8 cellular contexts compared by ENCODE assay signal in the genomic region with DNA sequence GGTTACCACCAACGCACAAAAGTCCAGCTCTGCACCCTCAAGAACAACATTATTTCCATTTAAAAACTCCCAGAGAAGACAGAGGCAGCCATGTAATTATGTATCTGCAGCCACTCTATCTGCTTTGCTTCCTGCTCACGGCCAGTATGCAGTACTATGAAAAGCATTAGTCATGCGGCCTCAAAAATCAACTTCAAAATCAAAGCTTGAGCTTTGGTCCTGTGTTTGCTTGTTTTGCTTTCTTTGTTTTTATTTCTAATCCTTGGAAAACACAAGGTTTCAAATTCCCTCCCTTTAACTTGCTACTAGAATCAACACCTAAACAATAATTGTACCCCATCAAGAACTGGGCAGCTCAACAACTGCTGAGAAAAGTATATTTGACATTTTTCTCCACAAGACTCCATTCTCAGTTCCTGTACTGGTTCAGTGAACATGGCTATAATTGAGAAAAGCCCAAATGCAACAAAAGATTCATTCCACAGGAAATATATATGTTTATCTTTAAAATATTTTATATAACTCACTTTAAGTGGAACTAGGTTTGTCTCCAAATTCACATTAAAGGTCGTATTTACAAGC. TPM values are rescaled to one million over a fixed set of nuclear protein-coding genes. Genes with fewer than 3 reads are reported as not detected.
A peak's percentile ranks its signal among the peaks of the same experiment; 100 is the strongest.
DNase-seq lines count a peak whose midpoint lies in the region; ATAC-seq and TF ChIP-seq lines count a peak whose summit lies in the region.

No MANE protein-coding gene starts in this region.

- H3K27ac Mint-ChIP-seq in brain, result peak overlapping the region; percentile 25 to 85 (median 59)
- H3K27ac Mint-ChIP-seq in activated CD4-positive, alpha-beta T cell treated with anti-CD3 and anti-CD28 coated beads for 36 hours, result no peak overlapping the region

- POLR2A ChIA-PET in activated CD4-positive, alpha-beta T cell treated with anti-CD3 and anti-CD28 coated beads for 36 hours (lab: Charles Lee), result no interaction called here

- no peaks in the 10 kb centered on the region for H3K36me3 Mint-ChIP-seq in brain
- peaks cover 2% of the 10 kb centered on the region for H3K36me3 Mint-ChIP-seq in activated CD4-positive, alpha-beta T cell treated with anti-CD3 and anti-CD28 coated beads for 36 hours (ENCODE audit: low read depth)

- intact Hi-C loops in activated CD4-positive, alpha-beta T cell treated with anti-CD3 and anti-CD28 coated beads for 36 hours (cut with DNase I, micrococcal nuclease), result no loop called here

- H3K4me1 ChIP-seq in BE2C (peaks cover 4% of the 10 kb centered on the region), liver (ENCODE audit: control insufficient read depth in 4 of 4, insufficient read depth in 4 of 4, low read length in 3 of 4) (peaks cover 5 to 20% (median 7%) of the 10 kb centered on the region in 4 donors)

- H3K9me3 Mint-ChIP-seq in brain, result peaks cover 0 to 2% (median 0%) of the 10 kb centered on the region in 5 experiments
- no peaks in the 10 kb centered on the region for H3K9me3 Mint-ChIP-seq in activated CD4-positive, alpha-beta T cell treated with anti-CD3 and anti-CD28 coated beads for 36 hours (ENCODE audit: low read depth)

- H3K4me3 ChIP-seq in BE2C (ENCODE audit: low read depth, low read length) (peak overlapping the region; percentile 17), liver (ENCODE audit: low read depth in 1 of 3, low read length in 3 of 3) (no peak overlapping the region)

- TF ChIP-seq CTCF in BE2C (IDR thresholded peaks at IDR 0.05; ENCODE audit: low read depth, low read length), result no peak
- no peak for TF ChIP-seq CTCF in brain (conservative IDR thresholded peaks at IDR 0.05)
- TF ChIP-seq CTCF in liver (IDR thresholded peaks at IDR 0.05; ENCODE audit: low read depth, low read length, missing input control), result no peak

- no peaks in the 10 kb centered on the region for H3K27me3 Mint-ChIP-seq in brain
- H3K27me3 Mint-ChIP-seq in activated CD4-positive, alpha-beta T cell treated with anti-CD3 and anti-CD28 coated beads for 36 hours, result no peaks in the 10 kb centered on the region

- CTCF ChIA-PET in activated CD4-positive, alpha-beta T cell treated with anti-CD3 and anti-CD28 coated beads for 36 hours (lab: Charles Lee), result no interaction called here

- H3K27me3 ChIP-seq in BE2C (no peaks in the 10 kb centered on the region), liver (ENCODE audit: control insufficient read depth in 4 of 4, insufficient read depth in 4 of 4, low read length in 3 of 4) (no peaks in the 10 kb centered on the region)

- H3K9me3 ChIP-seq in BE2C (no peaks in the 10 kb centered on the region), liver (ENCODE audit: control insufficient read depth in 4 of 4, low read length in 3 of 4) (no peaks in the 10 kb centered on the region)

- no peaks in the 10 kb centered on the region for H3K36me3 ChIP-seq in BE2C
- H3K36me3 ChIP-seq in liver (ENCODE audit: control insufficient read depth in 4 of 4, insufficient read depth in 3 of 4, low read depth in 1 of 4, low read length in 3 of 4), result no peaks in the 10 kb centered on the region

- H3K4me1 Mint-ChIP-seq in brain, result peaks cover 38% of the 10 kb centered on the region
- H3K4me1 Mint-ChIP-seq in activated CD4-positive, alpha-beta T cell treated with anti-CD3 and anti-CD28 coated beads for 36 hours, result peaks cover 2% of the 10 kb centered on the region

- ATAC-seq in HG03442 (IDR thresholded peaks at IDR 0.05; ENCODE audit: unreplicated experiment) (peak; percentile 45), HG03520 (IDR thresholded peaks at IDR 0.05; ENCODE audit: unreplicated experiment) (no peak)
- ATAC-seq in activated CD4-positive, alpha-beta T cell treated with anti-CD3 and anti-CD28 coated beads for 36 hours, result no peak

- TF ChIP-seq RAD21 in liver (IDR thresholded peaks at IDR 0.05), result no peak

- WGBS in liver, result 56% methylated on average over 4 of the region's 4 CpGs

- H3K4me3 Mint-ChIP-seq in brain, result peak overlapping the region in 3 of 5 experiments; percentile 28 to 75 (median 64)
- H3K4me3 Mint-ChIP-seq in activated CD4-positive, alpha-beta T cell treated with anti-CD3 and anti-CD28 coated beads for 36 hours, result no peak overlapping the region

- peak overlapping the region; percentile 4 to 45 for H3K27ac ChIP-seq in liver (ENCODE audit: low read depth in 1 of 2, low read length in 2 of 2)

- H3K9ac ChIP-seq in liver (ENCODE audit: low read depth in 1 of 2, low read length in 2 of 2), result peak overlapping the region in 1 of 2 donors; percentile 44

- DNase-seq in BE2C, result peak; percentile 28
- no peak for DNase-seq in stimulated activated CD4-positive, alpha-beta T cell treated with anti-CD3 and anti-CD28 coated beads, Interleukin-4, amount 100 ng/mL, for 24 hours
- DNase-seq in activated CD4-positive, alpha-beta T cell treated with anti-CD3 and anti-CD28 coated beads for 36 hours, result no peak
- no peak for DNase-seq in NCI-H2196 (lab: John Stamatoyannopoulos, UW; ENCODE audit: unreplicated experiment)

TF ChIP-seq in liver, 16 proteins besides CTCF, POLR2A, EP300 and RAD21:
- TF ChIP-seq NR2F2 (IDR thresholded peaks at IDR 0.05), result no peak
- TF ChIP-seq YY1 (IDR thresholded peaks at IDR 0.05), result peak; percentile 14
- peak in 1 of 2 donors; percentile 30 for TF ChIP-seq JUND (IDR thresholded peaks at IDR 0.05)
- peak in 1 of 2 donors; percentile 19 for TF ChIP-seq HNF4A (conservative IDR thresholded peaks at IDR 0.05)
- TF ChIP-seq GABPA (IDR thresholded peaks at IDR 0.05 in 1 of 2, conservative IDR thresholded peaks at IDR 0.05 in 1 of 2), result no peak

RNA-seq across cellular contexts. Expression of a gene that starts 37.6 kb away (rescaled TPM):
- polyA plus RNA-seq in BE2C (2012; ENCODE audit: insufficient read depth, insufficient read length, low read depth), result 8.3 TPM
- 6.4 TPM for polyA plus RNA-seq in brain (ENCODE audit: insufficient read depth, low read depth, low replicate concordance)
- total RNA-seq in liver, result 10 to 100 TPM; 24.3 to 95.6 TPM
- polyA plus RNA-seq in liver, result 10 to 100 TPM; 22.5 to 27.4 TPM
- total RNA-seq in activated CD4-positive, alpha-beta T cell treated with anti-CD3 and anti-CD28 coated beads for 36 hours, result 10 to 100 TPM; 40.1 to 59.5 TPM
